1 cellular context compared by ENCODE assay signal in genomic region chr19:53844849-53845246, GRCh38.
A peak's percentile ranks its signal among the peaks of the same experiment; 100 is the strongest.
TF ChIP-seq lines count a peak whose summit lies in the region.

No MANE protein-coding gene starts in this region.

TF ChIP-seq in IMR-90, 13 proteins besides CTCF, POLR2A, EP300 and RAD21:
- TF ChIP-seq SMC3 (IDR thresholded peaks at IDR 0.05; ENCODE audit: low read depth, low read length) (no peak), RFX5 (IDR thresholded peaks at IDR 0.05; ENCODE audit: low read depth, low read length) (no peak), RCOR1 (IDR thresholded peaks at IDR 0.05; ENCODE audit: insufficient replicate concordance, low read length) (no peak), CEBPB (IDR thresholded peaks at IDR 0.05; ENCODE audit: low read depth, low read length) (peak; percentile 63), MAZ (IDR thresholded peaks at IDR 0.05; ENCODE audit: borderline replicate concordance, low read depth, low read length) (no peak), NFE2L2 (IDR thresholded peaks at IDR 0.05; ENCODE audit: low read depth, low read length) (no peak), CHD1 (IDR thresholded peaks at IDR 0.05; ENCODE audit: low read depth, low read length) (no peak)
- TF ChIP-seq, protein P1, sequence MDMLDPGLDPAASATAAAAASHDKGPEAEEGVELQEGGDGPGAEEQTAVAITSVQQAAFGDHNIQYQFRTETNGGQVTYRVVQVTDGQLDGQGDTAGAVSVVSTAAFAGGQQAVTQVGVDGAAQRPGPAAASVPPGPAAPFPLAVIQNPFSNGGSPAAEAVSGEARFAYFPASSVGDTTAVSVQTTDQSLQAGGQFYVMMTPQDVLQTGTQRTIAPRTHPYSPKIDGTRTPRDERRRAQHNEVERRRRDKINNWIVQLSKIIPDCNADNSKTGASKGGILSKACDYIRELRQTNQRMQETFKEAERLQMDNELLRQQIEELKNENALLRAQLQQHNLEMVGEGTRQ (IDR thresholded peaks at IDR 0.05; ENCODE audit: low read depth, low read length) = no peak
- TF ChIP-seq, protein P2, sequence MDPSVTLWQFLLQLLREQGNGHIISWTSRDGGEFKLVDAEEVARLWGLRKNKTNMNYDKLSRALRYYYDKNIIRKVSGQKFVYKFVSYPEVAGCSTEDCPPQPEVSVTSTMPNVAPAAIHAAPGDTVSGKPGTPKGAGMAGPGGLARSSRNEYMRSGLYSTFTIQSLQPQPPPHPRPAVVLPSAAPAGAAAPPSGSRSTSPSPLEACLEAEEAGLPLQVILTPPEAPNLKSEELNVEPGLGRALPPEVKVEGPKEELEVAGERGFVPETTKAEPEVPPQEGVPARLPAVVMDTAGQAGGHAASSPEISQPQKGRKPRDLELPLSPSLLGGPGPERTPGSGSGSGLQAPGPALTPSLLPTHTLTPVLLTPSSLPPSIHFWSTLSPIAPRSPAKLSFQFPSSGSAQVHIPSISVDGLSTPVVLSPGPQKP (IDR thresholded peaks at IDR 0.05; ENCODE audit: borderline replicate concordance, low read depth, low read length) = no peak
TF ChIP-seq in IMR-90: peak in this region for 1.
